15 cellular contexts compared by ENCODE assay signal in genomic region chr22:26503758-26504157, GRCh38. TPM values are rescaled to one million over a fixed set of nuclear protein-coding genes. Genes with fewer than 3 reads are reported as not detected.
DNase-seq lines count a peak whose midpoint lies in the region; ATAC-seq, FAIRE-seq and TF ChIP-seq lines count a peak whose summit lies in the region.
"Had no signal": no experiment of that assay in that cellular context is flagged by ENCODE, and none has a peak within 500 bp of the region (broad histone marks: within the 10 kb centered on the region; RNA-seq: fewer than 3 reads in every experiment).

No MANE protein-coding gene starts in this region.

- H3K27ac Mint-ChIP-seq in activated CD4-positive, alpha-beta T cell treated with anti-CD3 and anti-CD28 coated beads, Interleukin-2, amount 10 ng/mL, durations not matched to agents 7 days and 5 days: peak overlapping the region; percentile 84
- peak overlapping the region; percentile 45 for H3K27ac Mint-ChIP-seq in chondrocyte (ENCODE audit: unreplicated experiment)

- no peaks in the 10 kb centered on the region for H3K9me3 Mint-ChIP-seq in activated CD4-positive, alpha-beta T cell treated with anti-CD3 and anti-CD28 coated beads, Interleukin-2, amount 10 ng/mL, durations not matched to agents 7 days and 5 days
- no peaks in the 10 kb centered on the region for H3K9me3 Mint-ChIP-seq in chondrocyte (ENCODE audit: low read depth)

- no peaks in the 10 kb centered on the region for H3K27me3 Mint-ChIP-seq in activated CD4-positive, alpha-beta T cell treated with anti-CD3 and anti-CD28 coated beads, Interleukin-2, amount 10 ng/mL, durations not matched to agents 7 days and 5 days
- no peaks in the 10 kb centered on the region for H3K27me3 Mint-ChIP-seq in chondrocyte (ENCODE audit: low read depth)

- no peak for DNase-seq in activated CD4-positive, alpha-beta T cell treated with anti-CD3 and anti-CD28 coated beads, Interleukin-2, amount 10 ng/mL, durations not matched to agents 7 days and 5 days
- no peak for DNase-seq in activated CD4-positive, alpha-beta T cell treated with anti-CD3 and anti-CD28 coated beads for 48 hours
- DNase-seq in chondrocyte (ENCODE audit: low spot score) (no peak), SHP77 (lab: John Stamatoyannopoulos, UW) (no peak), pancreas (no peak)
- no peak for DNase-seq in effector CD8-positive, alpha-beta T cell (lab: John Stamatoyannopoulos, UW)
- DNase-seq: colonic mucosa; HCEC 1CT; NCI-H2171 treated with DMSO at 0.1 percent for 48 hours; ovary; stimulated activated CD4-positive, alpha-beta T cell treated with anti-CD3 and anti-CD28 coated beads, Interleukin-12 subunit alpha, Interleukin-12 subunit beta, amount 100 ng/mL, for 4 hours; trophoblast cell had no signal

- peak overlapping the region; percentile 78 for H3K27ac ChIP-seq in OCI-LY1 (ENCODE audit: low read depth, low read length, poor library complexity, severe bottlenecking)
- peak overlapping the region; percentile 51 for H3K27ac ChIP-seq in neutrophil
- H3K27ac ChIP-seq in pancreas: no peak overlapping the region
- H3K27ac ChIP-seq: A549, colonic mucosa, ovary had no signal

- CTCF ChIA-PET in activated CD4-positive, alpha-beta T cell treated with anti-CD3 and anti-CD28 coated beads, Interleukin-2, amount 10 ng/mL, durations not matched to agents 7 days and 5 days (lab: Charles Lee): interaction anchor here (0.7 to 3.0 kb wide), 19 partner anchors 9 to 175 kb away, joined by 3 to 23 read pairs (median 4); partner anchors contain the start of genes HPS4, SRRD and TFIP11

- no peak overlapping the region for H2AFZ ChIP-seq in OCI-LY1 (ENCODE audit: low read length)

- FAIRE-seq in pancreas (lab: Jason Lieb, UNC): no peak
- FAIRE-seq: A549 had no signal

- H3K9ac ChIP-seq in OCI-LY1 (ENCODE audit: low read length): peak overlapping the region; percentile 36; the same call in 1 of the 2 replicates

- H3K9me2 ChIP-seq in OCI-LY1 (ENCODE audit: low read depth, low read length): no peaks in the 10 kb centered on the region

- H3K4me3 ChIP-seq in OCI-LY1 (ENCODE audit: low read depth, low read length, poor library complexity, severe bottlenecking) (no peak overlapping the region), neutrophil (ENCODE audit: low read depth in 1 of 2, low read length in 1 of 2) (no peak overlapping the region), pancreas (no peak overlapping the region)
- H3K4me3 ChIP-seq: A549, colonic mucosa, ovary had no signal

- H3K4me2 ChIP-seq in OCI-LY1 (ENCODE audit: low read length): no peak overlapping the region
- H3K4me2 ChIP-seq: A549 had no signal

- intact Hi-C loops in pancreas (cut with DNase I): no loop called here

- H3K4me1 ChIP-seq in OCI-LY1 (ENCODE audit: insufficient read depth, low read length, severe bottlenecking): peaks cover 18% of the 10 kb centered on the region
- H3K4me1 ChIP-seq in neutrophil (ENCODE audit: control insufficient read depth in 1 of 2, insufficient read depth in 1 of 2, low read depth in 1 of 2, low read length in 1 of 2): peaks cover 13 to 17% of the 10 kb centered on the region in 2 experiments
- H3K4me1 ChIP-seq in pancreas: no peaks in the 10 kb centered on the region
- H3K4me1 ChIP-seq: A549, colonic mucosa had no signal

- no peaks in the 10 kb centered on the region for H4K20me1 ChIP-seq in OCI-LY1 (ENCODE audit: insufficient read depth, low read length)

- H3K36me3 ChIP-seq in OCI-LY1 (ENCODE audit: insufficient read depth, low read length) (peaks cover 89% of the 10 kb centered on the region), neutrophil (peaks cover 98% of the 10 kb centered on the region), pancreas (peaks cover 6 to 97% (median 64%) of the 10 kb centered on the region in 3 donors)
- H3K36me3 ChIP-seq: ovary had no signal

- H3K27me3 ChIP-seq in OCI-LY1 (ENCODE audit: insufficient read depth, low read length) (no peaks in the 10 kb centered on the region), neutrophil (no peaks in the 10 kb centered on the region), pancreas (no peaks in the 10 kb centered on the region)
- H3K27me3 ChIP-seq: colonic mucosa, ovary had no signal

- POLR2A ChIA-PET in activated CD4-positive, alpha-beta T cell treated with anti-CD3 and anti-CD28 coated beads, Interleukin-2, amount 10 ng/mL, durations not matched to agents 7 days and 5 days (lab: Charles Lee): no interaction called here

- no peak for TF ChIP-seq CTCF in OCI-LY1 (IDR thresholded peaks at IDR 0.05; ENCODE audit: low read length)
- no peak for TF ChIP-seq CTCF in chondrocyte (IDR thresholded peaks at IDR 0.05)
- no peak for TF ChIP-seq CTCF in neutrophil (IDR thresholded peaks at IDR 0.05)
- TF ChIP-seq CTCF in pancreas (IDR thresholded peaks at IDR 0.05): no peak

- WGBS in pancreas, 2 donors: 79 to 86% methylated on average over 1 of the region's 1 CpG

- H3F3A ChIP-seq in OCI-LY1 (ENCODE audit: insufficient read depth, low read length): no peaks in the 10 kb centered on the region

- H3K79me2 ChIP-seq in OCI-LY1 (ENCODE audit: insufficient read depth, low read length): no peaks in the 10 kb centered on the region

- no peak overlapping the region for H3K4me3 Mint-ChIP-seq in activated CD4-positive, alpha-beta T cell treated with anti-CD3 and anti-CD28 coated beads, Interleukin-2, amount 10 ng/mL, durations not matched to agents 7 days and 5 days
- no peak overlapping the region for H3K4me3 Mint-ChIP-seq in chondrocyte (ENCODE audit: unreplicated experiment)

- H3K4me1 Mint-ChIP-seq in activated CD4-positive, alpha-beta T cell treated with anti-CD3 and anti-CD28 coated beads, Interleukin-2, amount 10 ng/mL, durations not matched to agents 7 days and 5 days: peaks cover 28% of the 10 kb centered on the region
- peaks cover 18% of the 10 kb centered on the region for H3K4me1 Mint-ChIP-seq in chondrocyte (ENCODE audit: low read depth)

- H3K9me3 ChIP-seq in OCI-LY1 (ENCODE audit: low read length) (no peaks in the 10 kb centered on the region), neutrophil (no peaks in the 10 kb centered on the region), pancreas (no peaks in the 10 kb centered on the region)
- H3K9me3 ChIP-seq: A549, colonic mucosa, ovary had no signal

- ATAC-seq in pancreas: no peak

- H3K36me3 Mint-ChIP-seq in activated CD4-positive, alpha-beta T cell treated with anti-CD3 and anti-CD28 coated beads, Interleukin-2, amount 10 ng/mL, durations not matched to agents 7 days and 5 days (ENCODE audit: low read depth): peaks cover 67% of the 10 kb centered on the region
- peaks cover 42% of the 10 kb centered on the region for H3K36me3 Mint-ChIP-seq in chondrocyte (ENCODE audit: low read depth)

RNA-seq across cellular contexts. Expression of gene TFIP11, which starts 8.5 kb away (rescaled TPM):
- total RNA-seq in activated CD4-positive, alpha-beta T cell treated with anti-CD3 and anti-CD28 coated beads, Interleukin-2, amount 10 ng/mL, durations not matched to agents 7 days and 5 days: 10 to 100 TPM; 52.5 to 58.5 TPM
- total RNA-seq in chondrocyte (30.6 to 34.7 TPM (median 33.3 TPM) in 3 replicates), pancreas (10 to 100 TPM; 11.0 to 24.2 (median 15.7) TPM)
- 10 to 100 TPM; 20.5 to 26.7 TPM for polyA plus RNA-seq in pancreas

RNA-seq across cellular contexts. Expression of gene SRRD, which starts 20.1 kb away (rescaled TPM):
- total RNA-seq in activated CD4-positive, alpha-beta T cell treated with anti-CD3 and anti-CD28 coated beads, Interleukin-2, amount 10 ng/mL, durations not matched to agents 7 days and 5 days: 10 to 100 TPM; 17.9 to 19.1 TPM
- total RNA-seq in chondrocyte: 21.4 to 27.5 TPM (median 23.2 TPM) in 3 replicates
- total RNA-seq in pancreas: 10 to 100 TPM in 4 of 6 donors, 1 to 10 TPM in 2; 9.5 to 13.6 (median 10.8) TPM
- 10 to 100 TPM in 1 of 2 donors, 1 to 10 TPM in 1; 6.3 to 11.2 TPM for polyA plus RNA-seq in pancreas

RNA-seq across cellular contexts. Expression of gene HPS4, which starts 20.2 kb away (rescaled TPM):
- total RNA-seq in activated CD4-positive, alpha-beta T cell treated with anti-CD3 and anti-CD28 coated beads, Interleukin-2, amount 10 ng/mL, durations not matched to agents 7 days and 5 days: 10 to 100 TPM; 32.0 to 35.3 TPM
- 26.9 to 29.7 TPM (median 28.2 TPM) in 3 replicates for total RNA-seq in chondrocyte
- 10 to 100 TPM; 14.4 to 24.7 (median 19.6) TPM for total RNA-seq in pancreas
- 10 to 100 TPM; 20.5 to 29.5 TPM for polyA plus RNA-seq in pancreas

Comparison
In these comparisons a context has a peak if more than half of its experiments do, and no peak if none do; other contexts are left out.
1. H3K27ac ChIP-seq: peak in OCI-LY1 (single experiment) and neutrophil (single experiment); none in pancreas (0 of 4).